Comparison of ENCODE assay signal across 21 cellular contexts in the genomic region with DNA sequence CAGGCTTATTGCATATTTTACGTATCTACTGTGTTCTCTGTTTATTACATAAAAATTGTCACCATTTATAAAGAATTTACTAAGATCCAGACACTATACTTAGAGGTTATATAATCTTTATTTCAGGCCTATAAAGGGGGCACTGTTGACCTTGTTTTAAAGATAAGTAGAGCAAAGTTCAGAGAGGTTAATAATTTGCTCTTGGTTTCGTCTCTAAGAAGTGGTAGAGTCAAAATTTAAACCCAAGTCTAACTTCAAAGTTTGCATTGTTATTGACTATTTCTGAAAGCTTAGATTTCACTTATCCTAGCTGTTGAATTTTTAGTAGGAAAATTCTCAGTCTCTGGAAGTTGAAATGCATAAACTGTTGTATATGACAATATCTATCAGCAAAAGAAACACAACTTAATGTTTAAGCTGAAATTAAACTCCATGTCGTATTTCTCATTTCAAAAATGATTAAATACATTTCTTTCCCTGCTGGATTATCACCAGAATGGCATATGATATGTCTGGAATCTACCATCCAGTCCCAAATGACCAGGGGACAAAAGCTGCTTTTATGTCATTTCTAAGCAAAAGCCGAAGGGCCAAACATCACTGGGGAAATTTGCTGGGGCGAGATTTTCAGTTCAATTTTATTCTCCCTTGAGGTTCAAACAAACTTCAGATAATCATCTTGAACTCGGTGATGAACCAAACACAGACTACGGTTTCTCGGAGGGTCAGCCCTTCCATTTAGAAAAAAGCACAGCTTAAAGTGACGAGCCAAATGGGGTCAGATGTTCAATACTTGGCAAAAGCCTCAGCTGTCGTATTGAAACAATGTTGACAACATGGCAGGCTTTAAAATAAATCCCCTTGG.
DNase-seq lines count a peak whose midpoint lies in the region; ATAC-seq, FAIRE-seq and TF ChIP-seq lines count a peak whose summit lies in the region.
"Had no signal": no experiment of that assay in that cellular context is flagged by ENCODE, and none has a peak within 500 bp of the region (broad histone marks: within the 10 kb centered on the region; RNA-seq: fewer than 3 reads in every experiment).

No MANE protein-coding gene starts in this region.

- peak overlapping the region; percentile 7 for H3K4me3 Mint-ChIP-seq in progenitor cell of endocrine pancreas (ENCODE audit: low read depth)
- no peak overlapping the region for H3K4me3 Mint-ChIP-seq in HFFc6
- H3K4me3 Mint-ChIP-seq in Calu3 (ENCODE audit: low read depth, unreplicated experiment): no peak overlapping the region
- H3K4me3 Mint-ChIP-seq: activated CD4-positive, alpha-beta T cell treated with anti-CD3 and anti-CD28 coated beads, Interleukin-2, amount 10 ng/mL, durations not matched to agents 7 days and 5 days; CD4-positive, alpha-beta memory T cell; mesothelial cell of epicardium had no signal

- H3K9me3 Mint-ChIP-seq in progenitor cell of endocrine pancreas (ENCODE audit: low read depth) (peaks cover 7% of the 10 kb centered on the region), HFFc6 (0 out of 2 replicates have a peak, but pooled peaks cover 5% of the 10 kb centered on the region), Calu3 (ENCODE audit: low read depth, unreplicated experiment) (no peaks in the 10 kb centered on the region)
- H3K9me3 Mint-ChIP-seq: activated CD4-positive, alpha-beta T cell treated with anti-CD3 and anti-CD28 coated beads, Interleukin-2, amount 10 ng/mL, durations not matched to agents 7 days and 5 days had no signal

- BruUV-seq in Calu3 (replicated peaks; lab: Mats Ljungman, UMichigan): no TSS peak

- peaks cover 22% of the 10 kb centered on the region for H3K4me1 ChIP-seq in hepatocyte (ENCODE audit: insufficient read depth)

- intact Hi-C loops in Calu3 (cut with micrococcal nuclease; ENCODE audit: unreplicated experiment): no loop called here

- peaks cover 2% of the 10 kb centered on the region for H3K36me3 Mint-ChIP-seq in progenitor cell of endocrine pancreas (ENCODE audit: insufficient read depth)
- H3K36me3 Mint-ChIP-seq in HFFc6 (ENCODE audit: low read depth): peaks cover 5% of the 10 kb centered on the region; the same call in 1 of the 2 replicates
- peaks cover 5% of the 10 kb centered on the region for H3K36me3 Mint-ChIP-seq in Calu3 (ENCODE audit: insufficient read depth, unreplicated experiment)
- H3K36me3 Mint-ChIP-seq: CD4-positive, alpha-beta memory T cell had no signal

- peaks cover 22% of the 10 kb centered on the region for H3K4me1 Mint-ChIP-seq in progenitor cell of endocrine pancreas (ENCODE audit: low read depth)
- peaks cover 6% of the 10 kb centered on the region; the same call in 1 of the 2 replicates for H3K4me1 Mint-ChIP-seq in HFFc6 (ENCODE audit: low read depth)
- peaks cover 31% of the 10 kb centered on the region for H3K4me1 Mint-ChIP-seq in Calu3 (ENCODE audit: low read depth, unreplicated experiment)
- H3K4me1 Mint-ChIP-seq: activated CD4-positive, alpha-beta T cell treated with anti-CD3 and anti-CD28 coated beads, Interleukin-2, amount 10 ng/mL, durations not matched to agents 7 days and 5 days; CD4-positive, alpha-beta memory T cell had no signal

- CTCF ChIA-PET in Calu3 (lab: Charles Lee): no interaction called here

- no peaks in the 10 kb centered on the region for H3K27me3 ChIP-seq in hepatocyte
- H3K27me3 ChIP-seq: transverse colon had no signal

- H3K9me3 ChIP-seq in hepatocyte (ENCODE audit: low read depth): no peaks in the 10 kb centered on the region
- H3K9me3 ChIP-seq: transverse colon had no signal

- 52% methylated on average over 10 of the region's 10 CpGs for WGBS in hepatocyte (ENCODE audit: low lambda C conversion rate, missing lambda C conversion rate)

- H4K20me1 ChIP-seq in hepatocyte (ENCODE audit: insufficient read depth, poor library complexity, severe bottlenecking): no peaks in the 10 kb centered on the region

- ATAC-seq in GM19324 (IDR thresholded peaks at IDR 0.05; ENCODE audit: low FRiP score, unreplicated experiment): peak; percentile 81
- ATAC-seq: stimulated activated naive CD8-positive, alpha-beta T cell treated with anti-CD3 and anti-CD28 coated beads, Interleukin-15, Interleukin-2, amounts not matched to agents 100 U/mL and 50 U/mL, for 24 hours had no signal

- peak overlapping the region; percentile 70 for H3K27ac ChIP-seq in hepatocyte
- H3K27ac ChIP-seq: transverse colon had no signal

- H3K4me2 ChIP-seq in hepatocyte: peak overlapping the region; percentile 63

- peak overlapping the region; percentile 91 for H3K27ac Mint-ChIP-seq in progenitor cell of endocrine pancreas
- H3K27ac Mint-ChIP-seq in HFFc6: no peak overlapping the region
- no peak overlapping the region for H3K27ac Mint-ChIP-seq in Calu3 (ENCODE audit: unreplicated experiment)
- H3K27ac Mint-ChIP-seq: activated CD4-positive, alpha-beta T cell treated with anti-CD3 and anti-CD28 coated beads, Interleukin-2, amount 10 ng/mL, durations not matched to agents 7 days and 5 days; CD4-positive, alpha-beta memory T cell; mesothelial cell of epicardium had no signal

- no peak for TF ChIP-seq CTCF in hepatocyte (IDR thresholded peaks at IDR 0.05; ENCODE audit: poor library complexity)
- no peak for TF ChIP-seq CTCF in progenitor cell of endocrine pancreas (IDR thresholded peaks at IDR 0.05; ENCODE audit: unreplicated experiment)
- no peak for TF ChIP-seq CTCF in HFFc6 (IDR thresholded peaks at IDR 0.05)
- TF ChIP-seq CTCF in Calu3 (IDR thresholded peaks at IDR 0.05; ENCODE audit: unreplicated experiment): no peak

- peak; percentile 28 for FAIRE-seq in RCC 7860 (lab: Jason Lieb, UNC)
- FAIRE-seq: GM12892 had no signal

- no peak for DNase-seq in RCC 7860 (ENCODE audit: low spot score)
- no peak for DNase-seq in hepatocyte (ENCODE audit: low spot score)
- no peak for DNase-seq in progenitor cell of endocrine pancreas (ENCODE audit: low spot score, unreplicated experiment)
- DNase-seq in activated CD4-positive, alpha-beta T cell treated with anti-CD3 and anti-CD28 coated beads, Interleukin-2, amount 50 U/mL, for 48 hours: no peak
- DNase-seq in SW480 (ENCODE audit: low spot score): no peak
- no peak for DNase-seq in HFFc6
- no peak for DNase-seq in Calu3
- DNase-seq: activated CD4-positive, alpha-beta T cell treated with anti-CD3 and anti-CD28 coated beads, Interleukin-2, amount 10 ng/mL, durations not matched to agents 7 days and 5 days; activated naive CD4-positive, alpha-beta T cell; activated T-cell treated with anti-CD3 and anti-CD28 coated beads for 4 hours; CD4-positive, alpha-beta memory T cell; DMS53; NCI-H1105; NCI-H2081 treated with DMSO at 0.1 percent for 48 hours; NCI-H510A treated with DMSO at 0.1 percent for 48 hours; stimulated activated naive CD8-positive, alpha-beta T cell treated with anti-CD3 and anti-CD28 coated beads, Interleukin-15, Interleukin-2, amounts not matched to agents 100 U/mL and 50 U/mL, for 24 hours; T-helper 1 cell; transverse colon had no signal

- H3K36me3 ChIP-seq in hepatocyte (replicated peaks; ENCODE audit: insufficient read depth, low read depth): no peaks in the 10 kb centered on the region
- H3K36me3 ChIP-seq: transverse colon had no signal

- H3K27me3 Mint-ChIP-seq in progenitor cell of endocrine pancreas (no peaks in the 10 kb centered on the region), HFFc6 (ENCODE audit: insufficient read depth) (no peaks in the 10 kb centered on the region), Calu3 (ENCODE audit: unreplicated experiment) (no peaks in the 10 kb centered on the region)
- H3K27me3 Mint-ChIP-seq: activated CD4-positive, alpha-beta T cell treated with anti-CD3 and anti-CD28 coated beads, Interleukin-2, amount 10 ng/mL, durations not matched to agents 7 days and 5 days; CD4-positive, alpha-beta memory T cell had no signal

- no peaks in the 10 kb centered on the region for H3K9me2 ChIP-seq in hepatocyte (replicated peaks; ENCODE audit: insufficient read depth)

- H3K79me2 ChIP-seq in hepatocyte: no peaks in the 10 kb centered on the region

- H2AFZ ChIP-seq in hepatocyte: peak overlapping the region; percentile 29

- no peak overlapping the region for H3K4me3 ChIP-seq in hepatocyte
- H3K4me3 ChIP-seq: transverse colon had no signal
